Comparison of ENCODE assay signal across 10 cellular contexts in the genomic region with DNA sequence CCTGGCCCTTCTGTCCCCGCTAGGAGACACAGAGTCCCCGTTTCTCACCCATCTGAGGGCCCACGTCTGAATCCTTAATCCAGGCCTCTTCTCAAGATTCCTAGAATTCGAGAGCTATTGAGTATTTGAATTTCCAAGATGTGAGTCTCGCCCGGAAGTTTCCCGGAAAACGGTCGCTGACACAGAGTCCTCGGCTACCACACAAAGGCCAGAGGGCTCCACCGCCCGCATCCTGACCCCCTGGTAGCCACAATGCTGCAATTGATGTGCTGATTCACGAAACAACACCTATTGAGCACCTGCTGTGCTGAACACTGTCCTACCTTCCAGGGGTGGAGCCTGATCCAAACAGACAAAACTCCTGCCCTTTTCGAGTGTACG. TPM values are rescaled to one million over a fixed set of nuclear protein-coding genes. Genes with fewer than 3 reads are reported as not detected.
DNase-seq lines count a peak whose midpoint lies in the region; ATAC-seq, FAIRE-seq and TF ChIP-seq lines count a peak whose summit lies in the region.
"Had no signal": no experiment of that assay in that cellular context is flagged by ENCODE, and none has a peak within 500 bp of the region (broad histone marks: within the 10 kb centered on the region; RNA-seq: fewer than 3 reads in every experiment).

No MANE protein-coding gene starts in this region.

- TF ChIP-seq RAD21 in H1 (IDR thresholded peaks at IDR 0.05 in 1 of 2, conservative IDR thresholded peaks at IDR 0.05 in 1 of 2; ENCODE audit: low read depth in 2 of 2, low read length in 2 of 2): no peak

- TF ChIP-seq CTCF in H1 (IDR thresholded peaks at IDR 0.05; ENCODE audit: control extremely low read depth in 1 of 3, insufficient read depth in 1 of 3, low read depth in 1 of 3, low read length in 3 of 3) (no peak), natural killer cell (IDR thresholded peaks at IDR 0.05) (no peak)

- WGBS in H1 (ENCODE audit: extremely low coverage in 1 of 2, insufficient coverage in 1 of 2, insufficient read length in 1 of 2, insufficient replicate concordance in 2 of 2, low coverage in 1 of 2, low lambda C conversion rate in 2 of 2, missing lambda C conversion rate in 1 of 2), 2 experiments: 2% methylated on average over 15 of the region's 15 CpGs; no CpG with 5 or more reads in 1 of the 2 experiments

- peak overlapping the region; percentile 91 for H3K4me3 Mint-ChIP-seq in natural killer cell

- H3K27ac ChIP-seq in BLaER1 (peak overlapping the region; percentile 51; the same call in 1 of the 2 replicates), H1 (ENCODE audit: low read depth, low read length) (no peak overlapping the region)

- no peaks in the 10 kb centered on the region for H3K79me1 ChIP-seq in H1 (ENCODE audit: low read depth, low read length)

- 0 out of 2 replicates have a peak overlapping the region, but pooled peaks have one; percentile 39 for H2BK12ac ChIP-seq in H1 (ENCODE audit: low read depth, low read length)

- no peak overlapping the region for H4K5ac ChIP-seq in H1 (ENCODE audit: insufficient read length, low read depth, low read length)

- H4K91ac ChIP-seq in H1 (replicated peaks; ENCODE audit: insufficient read length, low read length): no peak overlapping the region

- H2BK5ac ChIP-seq in H1 (ENCODE audit: low read depth, low read length): 0 out of 2 replicates have a peak overlapping the region, but pooled peaks have one; percentile 10

- no peaks in the 10 kb centered on the region for H3K9me3 Mint-ChIP-seq in natural killer cell

- H3K23ac ChIP-seq in H1 (ENCODE audit: insufficient read length): no peak overlapping the region

- TF ChIP-seq POLR2A in H1 (IDR thresholded peaks at IDR 0.05; ENCODE audit: control extremely low read depth in 1 of 2, low read depth in 2 of 2, low read length in 2 of 2): no peak

- H3K4me1 ChIP-seq in BLaER1: peaks cover 50% of the 10 kb centered on the region
- peaks cover 3 to 16% (median 8%) of the 10 kb centered on the region in 4 experiments for H3K4me1 ChIP-seq in H1 (replicated peaks in 1 of 4; ENCODE audit: control insufficient read depth in 3 of 4, insufficient read depth in 4 of 4, low read length in 3 of 4)

- H3K36me3 ChIP-seq in BLaER1 (no peaks in the 10 kb centered on the region), H1 (ENCODE audit: control insufficient read depth in 2 of 4, insufficient read depth in 4 of 4, low read length in 3 of 4) (no peaks in the 10 kb centered on the region)

- H4K20me1 ChIP-seq in BLaER1: no peaks in the 10 kb centered on the region
- no peaks in the 10 kb centered on the region for H4K20me1 ChIP-seq in H1 (replicated peaks in 1 of 2; ENCODE audit: control insufficient read depth in 1 of 2, insufficient read depth in 2 of 2, low read length in 2 of 2)

- peak overlapping the region; percentile 66 for H3K4me3 ChIP-seq in BLaER1
- peak overlapping the region; percentile 29; the same call in 1 of the 2 replicates for H3K4me3 ChIP-seq in Jurkat, Clone E6-1 (ENCODE audit: low read length)
- peak overlapping the region; percentile 39 to 63 (median 54) for H3K4me3 ChIP-seq in H1 (ENCODE audit: extremely low read depth in 1 of 4, insufficient read depth in 2 of 4, low read depth in 3 of 4, low read length in 4 of 4)

- DNase-seq in Jurkat, Clone E6-1 (ENCODE audit: low read depth, low spot score): no peak
- DNase-seq in H1 (ENCODE audit: low read depth in 1 of 2, low spot score in 2 of 2) (peak; percentile 58 to 66), natural killer cell (no peak), activated gamma-delta T cell treated with Interleukin-2 at 50 U/mL for 16 hours (no peak), NCI-H82 (lab: John Stamatoyannopoulos, UW) (no peak), islet precursor cell (no peak)
- DNase-seq: DND-41 had no signal

- peaks cover 30% of the 10 kb centered on the region for H3K27me3 ChIP-seq in BLaER1
- peaks cover 27 to 55% (median 50%) of the 10 kb centered on the region in 4 experiments for H3K27me3 ChIP-seq in H1 (replicated peaks in 1 of 4; ENCODE audit: control insufficient read depth in 3 of 4, extremely low read depth in 1 of 4, insufficient read depth in 3 of 4, low read length in 3 of 4)

- H3K36me3 Mint-ChIP-seq in natural killer cell: no peaks in the 10 kb centered on the region

- no peak overlapping the region for H4K8ac ChIP-seq in H1 (ENCODE audit: extremely low read depth, insufficient read depth, low read length)

- peak overlapping the region; percentile 89 for H3K4me2 ChIP-seq in BLaER1
- H3K4me2 ChIP-seq in H1 (ENCODE audit: insufficient read depth in 1 of 2, low read depth in 2 of 2, low read length in 2 of 2): peak overlapping the region; percentile 85 to 89

- H3K9ac ChIP-seq in BLaER1 (no peak overlapping the region; the same call in 1 of the 2 replicates), H1 (replicated peaks in 1 of 4; ENCODE audit: extremely low read depth in 1 of 4, low read depth in 3 of 4, low read length in 3 of 4) (no peak overlapping the region)

- CTCF ChIA-PET in H1 (lab: Charles Lee; ENCODE audit: partially characterized antibody): interaction anchor here (0.8 to 1.2 kb wide), 5 partner anchors 9 to 86 kb away, joined by 3 to 7 read pairs (median 5); no protein-coding TSS in a partner anchor

- H3K4ac ChIP-seq in H1 (replicated peaks; ENCODE audit: insufficient read length, low read depth, low read length): no peak overlapping the region

- H3K56ac ChIP-seq in H1 (replicated peaks; ENCODE audit: insufficient read length, low read depth, low read length): no peak overlapping the region

- no peak overlapping the region for H2BK120ac ChIP-seq in H1 (replicated peaks; ENCODE audit: low read depth, low read length)

- POLR2A ChIA-PET in H1 (lab: Charles Lee; ENCODE audit: partially characterized antibody): interaction anchor here (1.0 to 2.0 kb wide), 5 partner anchors 9 to 85 kb away, joined by 3 to 9 read pairs (median 4); partner anchors contain the start of gene PCAT7

- peaks cover 16% of the 10 kb centered on the region; the same call in 1 of the 2 replicates for H3K23me2 ChIP-seq in H1 (ENCODE audit: low read depth, low read length)

- no peak overlapping the region for H2BK15ac ChIP-seq in H1 (ENCODE audit: low read length)

- no peak overlapping the region for H2AFZ ChIP-seq in H1 (ENCODE audit: low read length)

- no peak overlapping the region for H3K14ac ChIP-seq in H1 (ENCODE audit: insufficient read length)

- H2AK5ac ChIP-seq in H1 (ENCODE audit: low read depth, low read length): no peak overlapping the region

- no peaks in the 10 kb centered on the region for H3K27me3 Mint-ChIP-seq in natural killer cell (ENCODE audit: low read depth in 2 of 2)

- ATAC-seq in natural killer cell (no peak), GM19455 (IDR thresholded peaks at IDR 0.05; ENCODE audit: unreplicated experiment) (no peak)

- H2BK20ac ChIP-seq in H1 (ENCODE audit: low read length): no peak overlapping the region

- intact Hi-C loops in natural killer cell (cut with micrococcal nuclease): no loop called here

- peak; percentile 88 for FAIRE-seq in H1 (lab: Jason Lieb, UNC)

- H3K9me3 ChIP-seq in BLaER1: peaks cover 12% of the 10 kb centered on the region
- H3K9me3 ChIP-seq in H1 (ENCODE audit: insufficient read depth in 2 of 2, low read depth in 1 of 2, low read length in 1 of 2): no peaks in the 10 kb centered on the region

- peak overlapping the region; percentile 55 to 93 for H3K27ac Mint-ChIP-seq in natural killer cell

- no peaks in the 10 kb centered on the region for H3K79me2 ChIP-seq in H1 (ENCODE audit: control insufficient read depth in 1 of 2, insufficient read depth in 2 of 2, low read length in 2 of 2)

- no peak for TF ChIP-seq EP300 in H1 (IDR thresholded peaks at IDR 0.05; ENCODE audit: borderline replicate concordance in 1 of 2, low read depth in 2 of 2, low read length in 2 of 2)

- peaks cover 25 to 30% of the 10 kb centered on the region in 2 donors for H3K4me1 Mint-ChIP-seq in natural killer cell

- peak overlapping the region; percentile 48; the same call in 1 of the 2 replicates for H3K18ac ChIP-seq in H1 (ENCODE audit: extremely low read depth, low read length)

TF ChIP-seq in H1, 55 proteins besides CTCF, POLR2A, EP300 and RAD21 (continues in another document):
- 0 out of 2 replicates have a peak, but pooled peaks have one; percentile 31 for TF ChIP-seq JUND (IDR thresholded peaks at IDR 0.05; ENCODE audit: low read length)
- no peak for TF ChIP-seq ASH2L (IDR thresholded peaks at IDR 0.05; ENCODE audit: low read length)
- TF ChIP-seq SIN3A (conservative IDR thresholded peaks at IDR 0.05 in 1 of 2, IDR thresholded peaks at IDR 0.05 in 1 of 2; ENCODE audit: low read depth in 1 of 2, low read length in 2 of 2): peak in 1 of 2 experiments; percentile 20; a peak in 1 of 4 replicates
- peak in 1 of 2 experiments; percentile 85; a peak in 1 of 4 replicates for TF ChIP-seq HDAC2 (IDR thresholded peaks at IDR 0.05; ENCODE audit: borderline replicate concordance in 1 of 2, low read depth in 2 of 2, low read length in 2 of 2)
- no peak for TF ChIP-seq MAFK (IDR thresholded peaks at IDR 0.05; ENCODE audit: low read depth, low read length)
- TF ChIP-seq RBBP5 (IDR thresholded peaks at IDR 0.05; ENCODE audit: borderline replicate concordance, low read depth, low read length): no peak

RNA-seq across cellular contexts. Expression of gene FBP1, which starts 0.7 kb away (rescaled TPM):
- polyA plus RNA-seq in Jurkat, Clone E6-1 (2012; ENCODE audit: insufficient read depth, insufficient read length): not detected
- 1.0 and 2.2 TPM in 2 replicates for total RNA-seq in H1 (2021; fragmentation: NEBNext Ultra II Directional; extraction: Animal tissue kit (Norgen Biotek cat#: 25700))
- polyA plus RNA-seq in H1 (2011; rRNA removed): 2.6 and 4.1 TPM in 2 replicates
- polyA plus RNA-seq in H1 (2011; cell fraction: cytosol; rRNA removed): 3.3 TPM
- 2.7 TPM for polyA plus RNA-seq in H1 (2011; cell fraction: nucleus; rRNA removed)
- 3.2 to 5.2 TPM (median 3.6 TPM) in 4 replicates for polyA plus RNA-seq in H1 (2012, experiment 1 of 2)
- 4.3 TPM for polyA plus RNA-seq in H1 (2012, experiment 2 of 2)
- polyA plus RNA-seq in H1 (2013, experiment 1 of 2): 1.9 TPM
- polyA plus RNA-seq in H1 (2013, experiment 2 of 2): 2.2 TPM
- polyA minus RNA-seq in H1 (2011; rRNA and poly(A)+ RNA removed): 1.2 and 1.7 TPM in 2 replicates
- 1.3 TPM for polyA minus RNA-seq in H1 (2011; cell fraction: cytosol; rRNA and poly(A)+ RNA removed)
- polyA minus RNA-seq in H1 (2011; cell fraction: nucleus; rRNA and poly(A)+ RNA removed): 1.1 TPM
- 10 to 100 TPM; 14.0 to 17.0 (median 15.5) TPM for total RNA-seq in natural killer cell
- total RNA-seq: T-helper 2 cell treated with Interferon-gamma antibody and Interleukin-4, amounts not matched to agents 100 ng/mL and 5 ng/mL, for 36 hours had no signal

RNA-seq across cellular contexts. Expression of gene FBP2, which starts 46.4 kb away (rescaled TPM):
- polyA plus RNA-seq in Jurkat, Clone E6-1 (2012; ENCODE audit: insufficient read depth, insufficient read length): not detected
- not detected in 2 replicates for total RNA-seq in H1 (2021; fragmentation: NEBNext Ultra II Directional; extraction: Animal tissue kit (Norgen Biotek cat#: 25700))
- polyA plus RNA-seq in H1 (2011; rRNA removed): not detected in 2 replicates
- not detected for polyA plus RNA-seq in H1 (2011; cell fraction: cytosol; rRNA removed)
- 0.17 TPM for polyA plus RNA-seq in H1 (2011; cell fraction: nucleus; rRNA removed)
- polyA plus RNA-seq in H1 (2012, experiment 1 of 2): 0.24 to 0.38 TPM (median 0.33 TPM) in 3 of 4 replicates, not detected in the other
- not detected for polyA plus RNA-seq in H1 (2012, experiment 2 of 2)
- polyA plus RNA-seq in H1 (2013, experiment 1 of 2): not detected
- polyA plus RNA-seq in H1 (2013, experiment 2 of 2): not detected
- polyA minus RNA-seq in H1 (2011; rRNA and poly(A)+ RNA removed): not detected in 2 replicates
- polyA minus RNA-seq in H1 (2011; cell fraction: cytosol; rRNA and poly(A)+ RNA removed): not detected
- polyA minus RNA-seq in H1 (2011; cell fraction: nucleus; rRNA and poly(A)+ RNA removed): not detected
- not detected for total RNA-seq in natural killer cell
- total RNA-seq: T-helper 2 cell treated with Interferon-gamma antibody and Interleukin-4, amounts not matched to agents 100 ng/mL and 5 ng/mL, for 36 hours had no signal

Comparison
In these comparisons a context has a peak if more than half of its experiments do, and no peak if none do; other contexts are left out.
1. DNase-seq: peak in H1 (2 of 2); none in Jurkat, Clone E6-1 (single experiment), natural killer cell (single experiment), activated gamma-delta T cell treated with Interleukin-2 at 50 U/mL for 16 hours (single experiment), NCI-H82 (single experiment) and islet precursor cell (single experiment).
2. Peak in every context shown above with its lines, with median percentiles within 50 percentile points of each other: H3K4me3 ChIP-seq.